ENCODE assay signal across 1 cellular context in genomic region chr9:128007566-128008138, GRCh38.
TF ChIP-seq lines count a peak whose summit lies in the region.

No MANE protein-coding gene starts in this region.

TF ChIP-seq in K562, 482 proteins besides CTCF, POLR2A, EP300 and RAD21 (continued from another document and continues in another):
- TF ChIP-seq PREB (CRISPR knock-in tag; IDR thresholded peaks at IDR 0.05) (no peak), ZC3H4 (CRISPR knock-in tag; IDR thresholded peaks at IDR 0.05; ENCODE audit: borderline replicate concordance) (no peak), SMARCB1 (IDR thresholded peaks at IDR 0.05; ENCODE audit: insufficient read length, low read depth) (no peak), ZBTB5 (IDR thresholded peaks at IDR 0.05) (no peak), HNRNPK (IDR thresholded peaks at IDR 0.05; ENCODE audit: low read depth, low read length, poor library complexity, severe bottlenecking) (no peak), NFE2 (IDR thresholded peaks at IDR 0.05; ENCODE audit: low read depth) (no peak), ZBED1 (IDR thresholded peaks at IDR 0.05) (no peak), GTF2A2 (tag; IDR thresholded peaks at IDR 0.05) (no peak), BRCA1 (IDR thresholded peaks at IDR 0.05) (no peak), BRCA1 (CRISPR knock-in tag; IDR thresholded peaks at IDR 0.05) (no peak), XRCC5 (IDR thresholded peaks at IDR 0.05; ENCODE audit: low read depth, low read length) (no peak), ZNF23 (CRISPR knock-in tag; IDR thresholded peaks at IDR 0.05) (no peak), SIN3A (IDR thresholded peaks at IDR 0.05; ENCODE audit: borderline replicate concordance in 2 of 2, control insufficient read depth in 1 of 2, low read depth in 2 of 2, low read length in 2 of 2) (no peak), ZBTB17 (CRISPR knock-in tag; IDR thresholded peaks at IDR 0.05) (no peak), SREBF1 (IDR thresholded peaks at IDR 0.05; ENCODE audit: borderline replicate concordance, low read depth, low read length) (no peak), ARID2 (IDR thresholded peaks at IDR 0.05) (no peak), POLR2AphosphoS5 (IDR thresholded peaks at IDR 0.05; ENCODE audit: control insufficient read depth, insufficient read depth, low read depth, low read length) (0 out of 2 replicates have a peak, but pooled peaks have one; percentile 34), ETS1 (conservative IDR thresholded peaks at IDR 0.05; ENCODE audit: control insufficient read depth, low read depth, low read length) (no peak), THAP7 (CRISPR knock-in tag; IDR thresholded peaks at IDR 0.05) (no peak), STAT5A (IDR thresholded peaks at IDR 0.05; ENCODE audit: borderline replicate concordance, low read length) (no peak), ZZZ3 (IDR thresholded peaks at IDR 0.05) (no peak), PRMT5 (CRISPR knock-in tag; IDR thresholded peaks at IDR 0.05) (no peak), MEF2D (tag; conservative IDR thresholded peaks at IDR 0.05; ENCODE audit: low read depth) (no peak), OTX1 (CRISPR knock-in tag; IDR thresholded peaks at IDR 0.05) (no peak), ZBTB8A (IDR thresholded peaks at IDR 0.05; ENCODE audit: partially characterized antibody) (no peak), HNRNPL (IDR thresholded peaks at IDR 0.05; ENCODE audit: low read depth, low read length) (no peak), YBX1 (IDR thresholded peaks at IDR 0.05) (no peak), HINFP (tag; conservative IDR thresholded peaks at IDR 0.05; ENCODE audit: low read depth) (no peak), SAFB (IDR thresholded peaks at IDR 0.05; ENCODE audit: borderline replicate concordance, low read depth, low read length) (no peak), ZNF140 (CRISPR knock-in tag; IDR thresholded peaks at IDR 0.05) (no peak), NCOA6 (IDR thresholded peaks at IDR 0.05) (no peak), CXXC5 (CRISPR knock-in tag; IDR thresholded peaks at IDR 0.05) (peak; percentile 43), ZNF217 (CRISPR knock-in tag; IDR thresholded peaks at IDR 0.05) (no peak), CCAR2 (IDR thresholded peaks at IDR 0.05; ENCODE audit: low read depth, low read length) (no peak), GATAD2B (IDR thresholded peaks at IDR 0.05; ENCODE audit: borderline replicate concordance) (no peak), KLF16 (IDR thresholded peaks at IDR 0.05) (no peak), CHD1 (IDR thresholded peaks at IDR 0.05; ENCODE audit: low read length) (no peak), HSF4 (CRISPR knock-in tag; IDR thresholded peaks at IDR 0.05; ENCODE audit: borderline replicate concordance) (no peak), MYC (IDR thresholded peaks at IDR 0.05; ENCODE audit: low read depth, low read length) (peak; percentile 23; the same call in 1 of the 2 replicates), MYC (CRISPR knock-in tag; IDR thresholded peaks at IDR 0.05; ENCODE audit: borderline replicate concordance, low read depth) (no peak), RBM15 (IDR thresholded peaks at IDR 0.05; ENCODE audit: insufficient read depth, low read length) (no peak), TCFL5 (CRISPR knock-in tag; conservative IDR thresholded peaks at IDR 0.05) (no peak), ZNF668 (CRISPR knock-in tag; IDR thresholded peaks at IDR 0.05) (no peak)
- TF ChIP-seq, protein P1, sequence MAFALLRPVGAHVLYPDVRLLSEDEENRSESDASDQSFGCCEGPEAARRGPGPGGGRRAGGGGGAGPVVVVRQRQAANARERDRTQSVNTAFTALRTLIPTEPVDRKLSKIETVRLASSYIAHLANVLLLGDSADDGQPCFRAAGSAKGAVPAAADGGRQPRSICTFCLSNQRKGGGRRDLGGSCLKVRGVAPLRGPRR (CRISPR knock-in tag; IDR thresholded peaks at IDR 0.05) = no peak
- TF ChIP-seq, protein P2, sequence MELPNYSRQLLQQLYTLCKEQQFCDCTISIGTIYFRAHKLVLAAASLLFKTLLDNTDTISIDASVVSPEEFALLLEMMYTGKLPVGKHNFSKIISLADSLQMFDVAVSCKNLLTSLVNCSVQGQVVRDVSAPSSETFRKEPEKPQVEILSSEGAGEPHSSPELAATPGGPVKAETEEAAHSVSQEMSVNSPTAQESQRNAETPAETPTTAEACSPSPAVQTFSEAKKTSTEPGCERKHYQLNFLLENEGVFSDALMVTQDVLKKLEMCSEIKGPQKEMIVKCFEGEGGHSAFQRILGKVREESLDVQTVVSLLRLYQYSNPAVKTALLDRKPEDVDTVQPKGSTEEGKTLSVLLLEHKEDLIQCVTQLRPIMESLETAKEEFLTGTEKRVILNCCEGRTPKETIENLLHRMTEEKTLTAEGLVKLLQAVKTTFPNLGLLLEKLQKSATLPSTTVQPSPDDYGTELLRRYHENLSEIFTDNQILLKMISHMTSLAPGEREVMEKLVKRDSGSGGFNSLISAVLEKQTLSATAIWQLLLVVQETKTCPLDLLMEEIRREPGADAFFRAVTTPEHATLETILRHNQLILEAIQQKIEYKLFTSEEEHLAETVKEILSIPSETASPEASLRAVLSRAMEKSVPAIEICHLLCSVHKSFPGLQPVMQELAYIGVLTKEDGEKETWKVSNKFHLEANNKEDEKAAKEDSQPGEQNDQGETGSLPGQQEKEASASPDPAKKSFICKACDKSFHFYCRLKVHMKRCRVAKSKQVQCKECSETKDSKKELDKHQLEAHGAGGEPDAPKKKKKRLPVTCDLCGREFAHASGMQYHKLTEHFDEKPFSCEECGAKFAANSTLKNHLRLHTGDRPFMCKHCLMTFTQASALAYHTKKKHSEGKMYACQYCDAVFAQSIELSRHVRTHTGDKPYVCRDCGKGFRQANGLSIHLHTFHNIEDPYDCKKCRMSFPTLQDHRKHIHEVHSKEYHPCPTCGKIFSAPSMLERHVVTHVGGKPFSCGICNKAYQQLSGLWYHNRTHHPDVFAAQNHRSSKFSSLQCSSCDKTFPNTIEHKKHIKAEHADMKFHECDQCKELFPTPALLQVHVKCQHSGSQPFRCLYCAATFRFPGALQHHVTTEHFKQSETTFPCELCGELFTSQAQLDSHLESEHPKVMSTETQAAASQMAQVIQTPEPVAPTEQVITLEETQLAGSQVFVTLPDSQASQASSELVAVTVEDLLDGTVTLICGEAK (IDR thresholded peaks at IDR 0.05) = 0 out of 2 replicates have a peak, but pooled peaks have one; percentile 51
- TF ChIP-seq, protein P2 (CRISPR knock-in tag; IDR thresholded peaks at IDR 0.05) = no peak
- TF ChIP-seq, protein P3, sequence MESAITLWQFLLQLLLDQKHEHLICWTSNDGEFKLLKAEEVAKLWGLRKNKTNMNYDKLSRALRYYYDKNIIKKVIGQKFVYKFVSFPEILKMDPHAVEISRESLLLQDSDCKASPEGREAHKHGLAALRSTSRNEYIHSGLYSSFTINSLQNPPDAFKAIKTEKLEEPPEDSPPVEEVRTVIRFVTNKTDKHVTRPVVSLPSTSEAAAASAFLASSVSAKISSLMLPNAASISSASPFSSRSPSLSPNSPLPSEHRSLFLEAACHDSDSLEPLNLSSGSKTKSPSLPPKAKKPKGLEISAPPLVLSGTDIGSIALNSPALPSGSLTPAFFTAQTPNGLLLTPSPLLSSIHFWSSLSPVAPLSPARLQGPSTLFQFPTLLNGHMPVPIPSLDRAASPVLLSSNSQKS (CRISPR knock-in tag; IDR thresholded peaks at IDR 0.05) = no peak
- TF ChIP-seq, protein P4, sequence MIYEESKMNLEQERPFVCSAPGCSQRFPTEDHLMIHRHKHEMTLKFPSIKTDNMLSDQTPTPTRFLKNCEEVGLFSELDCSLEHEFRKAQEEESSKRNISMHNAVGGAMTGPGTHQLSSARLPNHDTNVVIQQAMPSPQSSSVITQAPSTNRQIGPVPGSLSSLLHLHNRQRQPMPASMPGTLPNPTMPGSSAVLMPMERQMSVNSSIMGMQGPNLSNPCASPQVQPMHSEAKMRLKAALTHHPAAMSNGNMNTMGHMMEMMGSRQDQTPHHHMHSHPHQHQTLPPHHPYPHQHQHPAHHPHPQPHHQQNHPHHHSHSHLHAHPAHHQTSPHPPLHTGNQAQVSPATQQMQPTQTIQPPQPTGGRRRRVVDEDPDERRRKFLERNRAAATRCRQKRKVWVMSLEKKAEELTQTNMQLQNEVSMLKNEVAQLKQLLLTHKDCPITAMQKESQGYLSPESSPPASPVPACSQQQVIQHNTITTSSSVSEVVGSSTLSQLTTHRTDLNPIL (CRISPR knock-in tag; IDR thresholded peaks at IDR 0.05) = no peak
- TF ChIP-seq, protein P5, sequence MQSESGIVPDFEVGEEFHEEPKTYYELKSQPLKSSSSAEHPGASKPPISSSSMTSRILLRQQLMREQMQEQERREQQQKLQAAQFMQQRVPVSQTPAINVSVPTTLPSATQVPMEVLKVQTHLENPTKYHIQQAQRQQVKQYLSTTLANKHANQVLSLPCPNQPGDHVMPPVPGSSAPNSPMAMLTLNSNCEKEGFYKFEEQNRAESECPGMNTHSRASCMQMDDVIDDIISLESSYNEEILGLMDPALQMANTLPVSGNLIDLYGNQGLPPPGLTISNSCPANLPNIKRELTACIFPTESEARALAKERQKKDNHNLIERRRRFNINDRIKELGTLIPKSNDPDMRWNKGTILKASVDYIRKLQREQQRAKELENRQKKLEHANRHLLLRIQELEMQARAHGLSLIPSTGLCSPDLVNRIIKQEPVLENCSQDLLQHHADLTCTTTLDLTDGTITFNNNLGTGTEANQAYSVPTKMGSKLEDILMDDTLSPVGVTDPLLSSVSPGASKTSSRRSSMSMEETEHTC (IDR thresholded peaks at IDR 0.05) = no peak
